Comparison of ENCODE assay signal across 10 cellular contexts in genomic region chr20:1946762-1947534, GRCh38. TPM values are rescaled to one million over a fixed set of nuclear protein-coding genes. Genes with fewer than 3 reads are reported as not detected.
DNase-seq lines count a peak whose midpoint lies in the region; ATAC-seq and TF ChIP-seq lines count a peak whose summit lies in the region.
"Had no signal": no experiment of that assay in that cellular context is flagged by ENCODE, and none has a peak within 500 bp of the region (broad histone marks: within the 10 kb centered on the region; RNA-seq: fewer than 3 reads in every experiment).

No MANE protein-coding gene starts in this region.

- H4K91ac ChIP-seq in mesenchymal stem cell (ENCODE audit: low read length), result no peak overlapping the region

- peaks cover 32% of the 10 kb centered on the region for H3K4me1 Mint-ChIP-seq in endothelial cell (ENCODE audit: unreplicated experiment)
- peaks cover 3% of the 10 kb centered on the region for H3K4me1 Mint-ChIP-seq in activated naive CD4-positive, alpha-beta T cell treated with anti-CD3 and anti-CD28 coated beads for 36 hours (ENCODE audit: low read depth)

- H3K79me1 ChIP-seq in mesenchymal stem cell (replicated peaks; ENCODE audit: low read length, poor library complexity, severe bottlenecking), result no peaks in the 10 kb centered on the region

- no peaks in the 10 kb centered on the region for H3K36me3 Mint-ChIP-seq in endothelial cell (ENCODE audit: low read depth, unreplicated experiment)
- H3K36me3 Mint-ChIP-seq in activated naive CD4-positive, alpha-beta T cell treated with anti-CD3 and anti-CD28 coated beads for 36 hours (ENCODE audit: low read depth), result no peaks in the 10 kb centered on the region

- CTCF ChIA-PET in activated naive CD4-positive, alpha-beta T cell treated with anti-CD3 and anti-CD28 coated beads for 36 hours (lab: Charles Lee), result no interaction called here

- H2BK12ac ChIP-seq in mesenchymal stem cell (ENCODE audit: low read length in 2 of 2), result no peak overlapping the region

- no peaks in the 10 kb centered on the region for H3K9me3 ChIP-seq in mesenchymal stem cell (ENCODE audit: control insufficient read depth, low read length)
- H3K9me3 ChIP-seq in thoracic aorta, result no peaks in the 10 kb centered on the region
- H3K9me3 ChIP-seq: SJCRH30 had no signal

- no peak for ATAC-seq in thoracic aorta (ENCODE audit: insufficient number of reproducible peaks, low FRiP score, low read depth)
- no peak for ATAC-seq in GM21515 (IDR thresholded peaks at IDR 0.05; ENCODE audit: unreplicated experiment)

- no peaks in the 10 kb centered on the region for H3K36me3 ChIP-seq in mesenchymal stem cell (ENCODE audit: control insufficient read depth in 1 of 2, insufficient read depth in 2 of 2, low read depth in 1 of 2, low read length in 2 of 2)
- no peaks in the 10 kb centered on the region for H3K36me3 ChIP-seq in thoracic aorta
- H3K36me3 ChIP-seq: SJCRH30 had no signal

- peak overlapping the region; percentile 66 for H3K4me2 ChIP-seq in mesenchymal stem cell (ENCODE audit: low read length, poor library complexity, severe bottlenecking)

- H3K4me1 ChIP-seq in mesenchymal stem cell (ENCODE audit: control insufficient read depth, insufficient read depth, low read depth, low read length) (peaks cover 8% of the 10 kb centered on the region), thoracic aorta (ENCODE audit: control insufficient read depth in 1 of 2, low read depth in 2 of 2) (peaks cover 4 to 11% of the 10 kb centered on the region in 2 donors)
- H3K4me1 ChIP-seq: SJCRH30 had no signal

- WGBS in mesenchymal stem cell, result 8% methylated on average over 39 of the region's 39 CpGs

- H3K27ac ChIP-seq in mesenchymal stem cell (ENCODE audit: low read length, poor library complexity, severe bottlenecking), result no peak overlapping the region
- H3K27ac ChIP-seq in thoracic aorta, result peak overlapping the region in 1 of 2 donors; percentile 16
- H3K27ac ChIP-seq: SJCRH30 had no signal

- no peak overlapping the region for H3K23ac ChIP-seq in mesenchymal stem cell (ENCODE audit: low read length in 2 of 2)

- no peak for TF ChIP-seq CTCF in endothelial cell (IDR thresholded peaks at IDR 0.05; ENCODE audit: unreplicated experiment)
- TF ChIP-seq CTCF in thoracic aorta (IDR thresholded peaks at IDR 0.05), result no peak

- H3K9ac ChIP-seq in mesenchymal stem cell (ENCODE audit: low read length), result peak overlapping the region; percentile 7

- H4K8ac ChIP-seq in mesenchymal stem cell (ENCODE audit: low read length), result no peak overlapping the region

- H3K4me3 ChIP-seq in mesenchymal stem cell (ENCODE audit: insufficient read depth in 1 of 2, low read depth in 1 of 2, low read length in 2 of 2) (peak overlapping the region in 1 of 2 experiments; percentile 43), thoracic aorta (peak overlapping the region; percentile 64)
- H3K4me3 ChIP-seq: SJCRH30 had no signal

- no peaks in the 10 kb centered on the region for H3K9me3 Mint-ChIP-seq in endothelial cell (ENCODE audit: unreplicated experiment)
- no peaks in the 10 kb centered on the region for H3K9me3 Mint-ChIP-seq in activated naive CD4-positive, alpha-beta T cell treated with anti-CD3 and anti-CD28 coated beads for 36 hours

- no peak overlapping the region for H2BK5ac ChIP-seq in mesenchymal stem cell (ENCODE audit: low read depth, low read length, poor library complexity, severe bottlenecking)

- H3K14ac ChIP-seq in mesenchymal stem cell (ENCODE audit: low read length in 2 of 2), result no peak overlapping the region

- DNase-seq in NCI-H2107 treated with DMSO at 0.1 percent for 48 hours (lab: John Stamatoyannopoulos, UW; ENCODE audit: unreplicated experiment) (peak; percentile 32), NCI-H2107 (lab: John Stamatoyannopoulos, UW) (no peak), endothelial cell (ENCODE audit: low spot score) (peak; percentile 30), mesenchymal stem cell (peak; percentile 68), thoracic aorta (ENCODE audit: low spot score) (no peak), amniotic stem cell (lab: John Stamatoyannopoulos, UW) (no peak)
- DNase-seq in activated naive CD4-positive, alpha-beta T cell treated with anti-CD3 and anti-CD28 coated beads for 36 hours, result no peak
- DNase-seq: stimulated activated naive CD4-positive, alpha-beta T cell had no signal

- H3K4me3 Mint-ChIP-seq in endothelial cell (ENCODE audit: unreplicated experiment), result no peak overlapping the region
- no peak overlapping the region for H3K4me3 Mint-ChIP-seq in activated naive CD4-positive, alpha-beta T cell treated with anti-CD3 and anti-CD28 coated beads for 36 hours

- H3K27me3 ChIP-seq in mesenchymal stem cell (ENCODE audit: control insufficient read depth in 1 of 2, insufficient read depth in 1 of 2, low read length in 2 of 2) (peaks cover 0 to 39% of the 10 kb centered on the region in 2 experiments), thoracic aorta (replicated peaks; ENCODE audit: insufficient read depth) (no peaks in the 10 kb centered on the region)

- no peak overlapping the region for H2BK120ac ChIP-seq in mesenchymal stem cell (ENCODE audit: low read depth, low read length)

- H2AFZ ChIP-seq in mesenchymal stem cell (ENCODE audit: low read depth, low read length), result no peak overlapping the region

- H2AK5ac ChIP-seq in mesenchymal stem cell (ENCODE audit: low read length, severe bottlenecking), result no peak overlapping the region

- peaks cover 5% of the 10 kb centered on the region for H3K27me3 Mint-ChIP-seq in endothelial cell (ENCODE audit: unreplicated experiment)
- peaks cover 29% of the 10 kb centered on the region for H3K27me3 Mint-ChIP-seq in activated naive CD4-positive, alpha-beta T cell treated with anti-CD3 and anti-CD28 coated beads for 36 hours (ENCODE audit: low read depth)

- H3K27ac Mint-ChIP-seq in endothelial cell (ENCODE audit: unreplicated experiment), result no peak overlapping the region
- no peak overlapping the region for H3K27ac Mint-ChIP-seq in activated naive CD4-positive, alpha-beta T cell treated with anti-CD3 and anti-CD28 coated beads for 36 hours

- H2BK15ac ChIP-seq in mesenchymal stem cell (ENCODE audit: low read depth, poor library complexity, severe bottlenecking), result no peak overlapping the region

- intact Hi-C loops in activated naive CD4-positive, alpha-beta T cell treated with anti-CD3 and anti-CD28 coated beads for 36 hours (cut with micrococcal nuclease), result no loop called here

- H3K4ac ChIP-seq in mesenchymal stem cell (ENCODE audit: low read depth in 1 of 2, low read length in 2 of 2), result no peak overlapping the region

- no peak overlapping the region for H3K18ac ChIP-seq in mesenchymal stem cell (ENCODE audit: low read depth in 1 of 2, low read length in 2 of 2)

RNA-seq across cellular contexts. Expression of gene PDYN, which starts 46.9 kb away (rescaled TPM):
- not detected for total RNA-seq in endothelial cell (ENCODE audit: unreplicated experiment)
- not detected for polyA plus RNA-seq in mesenchymal stem cell (2013, experiment 1 of 2)
- not detected for polyA plus RNA-seq in mesenchymal stem cell (2013, experiment 2 of 2)
- total RNA-seq in thoracic aorta, result not detected
- total RNA-seq in activated naive CD4-positive, alpha-beta T cell treated with anti-CD3 and anti-CD28 coated beads for 36 hours, result not detected
- total RNA-seq: SJCRH30 had no signal

RNA-seq across cellular contexts. Expression of gene SIRPA, which starts 51.7 kb away (rescaled TPM):
- total RNA-seq in endothelial cell (ENCODE audit: unreplicated experiment) (132 TPM), thoracic aorta (10 to 100 TPM; 29.5 to 62.9 TPM)
- 40.7 TPM for polyA plus RNA-seq in mesenchymal stem cell (2013, experiment 1 of 2)
- polyA plus RNA-seq in mesenchymal stem cell (2013, experiment 2 of 2), result 40.6 TPM
- total RNA-seq in activated naive CD4-positive, alpha-beta T cell treated with anti-CD3 and anti-CD28 coated beads for 36 hours, result under 1 TPM; 0.10 to 0.12 TPM

Comparison
In these comparisons a context has a peak if more than half of its experiments do, and no peak if none do; other contexts are left out.
1. DNase-seq: peak in NCI-H2107 treated with DMSO at 0.1 percent for 48 hours (single experiment), endothelial cell (single experiment) and mesenchymal stem cell (single experiment); none in NCI-H2107 (single experiment), thoracic aorta (single experiment), activated naive CD4-positive, alpha-beta T cell treated with anti-CD3 and anti-CD28 coated beads for 36 hours (single experiment) and amniotic stem cell (single experiment).
2. RNA of gene SIRPA, which starts 51.7 kb away (total RNA-seq): 132 TPM in endothelial cell (single experiment) and 29.5 to 62.9 TPM in thoracic aorta; 0.10 to 0.12 TPM in activated naive CD4-positive, alpha-beta T cell treated with anti-CD3 and anti-CD28 coated beads for 36 hours; every median in the first group is over 10 times any median in the second.